8 cellular contexts compared by ENCODE assay signal in genomic region chr20:52190437-52191131, GRCh38. TPM values are rescaled to one million over a fixed set of nuclear protein-coding genes. Genes with fewer than 3 reads are reported as not detected.
A peak's percentile ranks its signal among the peaks of the same experiment; 100 is the strongest.
DNase-seq lines count a peak whose midpoint lies in the region; ATAC-seq and TF ChIP-seq lines count a peak whose summit lies in the region.

No MANE protein-coding gene starts in this region.

- TF ChIP-seq EP300 in neural cell (conservative IDR thresholded peaks at IDR 0.05; ENCODE audit: poor library complexity, severe bottlenecking), result no peak
- no peak for TF ChIP-seq EP300 in upper lobe of left lung (IDR thresholded peaks at IDR 0.05)

- H3K9ac ChIP-seq in fibroblast of lung (ENCODE audit: insufficient read depth, low read length), result peak overlapping the region; percentile 77
- H3K9ac ChIP-seq in neural cell (ENCODE audit: low read length), result peak overlapping the region; percentile 80

- no peak for TF ChIP-seq RAD21 in neural cell (conservative IDR thresholded peaks at IDR 0.05)

- TF ChIP-seq CTCF in fibroblast of lung (conservative IDR thresholded peaks at IDR 0.05 in 1 of 2, IDR thresholded peaks at IDR 0.05 in 1 of 2; ENCODE audit: low read depth in 1 of 2, low read length in 2 of 2), result no peak
- TF ChIP-seq CTCF in neural cell (IDR thresholded peaks at IDR 0.05; ENCODE audit: poor library complexity, severe bottlenecking), result no peak
- no peak for TF ChIP-seq CTCF in upper lobe of left lung (IDR thresholded peaks at IDR 0.05)

- H3K9me3 ChIP-seq in fibroblast of lung (ENCODE audit: control insufficient read depth, insufficient read depth, low read depth, low read length) (no peaks in the 10 kb centered on the region), neural cell (ENCODE audit: low read length) (no peaks in the 10 kb centered on the region), upper lobe of left lung (no peaks in the 10 kb centered on the region)

- ATAC-seq in HG02678 (IDR thresholded peaks at IDR 0.05; ENCODE audit: unreplicated experiment) (peak; percentile 42), upper lobe of left lung (ENCODE audit: low FRiP score in 2 of 2) (peak; percentile 57 to 63)

- no peaks in the 10 kb centered on the region for H3K4me1 ChIP-seq in fibroblast of lung (ENCODE audit: control insufficient read depth, extremely low read depth, insufficient read depth, low read length)
- peaks cover 12 to 21% (median 15%) of the 10 kb centered on the region in 4 donors for H3K4me1 ChIP-seq in upper lobe of left lung

- H2AFZ ChIP-seq in fibroblast of lung (ENCODE audit: low read length) (peak overlapping the region; percentile 94), neural cell (ENCODE audit: low read depth, low read length) (peak overlapping the region; percentile 77)

- DNase-seq in NCI-H446 (lab: John Stamatoyannopoulos, UW) (peak; percentile 17 to 24), NCI-H446 treated with DMSO at 0.1 percent for 48 hours (lab: John Stamatoyannopoulos, UW) (no peak), NCI-H226 (peak; percentile 9), fibroblast of lung (ENCODE audit: low read depth in 2 of 2) (peak; percentile 17 to 34), upper lobe of left lung (peak in 1 of 2 donors; percentile 33)
- DNase-seq in activated T-cell treated with anti-CD3 and anti-CD28 coated beads, Interleukin-2, amount 50 U/mL, for 1 hour, result peak; percentile 43

- H3K27ac ChIP-seq in fibroblast of lung (ENCODE audit: insufficient read depth, low read length) (peak overlapping the region; percentile 68), neural cell (ENCODE audit: low read length) (peak overlapping the region; percentile 68), upper lobe of left lung (peak overlapping the region; percentile 81 to 93 (median 85))

- H4K20me1 ChIP-seq in fibroblast of lung (ENCODE audit: control insufficient read depth, extremely low read depth, insufficient read depth, low read length), result no peaks in the 10 kb centered on the region
- H4K20me1 ChIP-seq in neural cell (ENCODE audit: insufficient read depth), result no peaks in the 10 kb centered on the region

- H3K4me3 ChIP-seq in fibroblast of lung (replicated peaks in 1 of 4; ENCODE audit: control extremely low read depth in 1 of 4, insufficient read depth in 1 of 4, low read depth in 3 of 4, low read length in 4 of 4) (peak overlapping the region; percentile 83 to 98 (median 95)), neural cell (ENCODE audit: low read length) (peak overlapping the region; percentile 78), upper lobe of left lung (peak overlapping the region; percentile 65 to 88 (median 79))

- H3K4me2 ChIP-seq in fibroblast of lung (ENCODE audit: extremely low read depth, insufficient read depth, low read length) (peak overlapping the region; percentile 93), neural cell (ENCODE audit: low read length) (peak overlapping the region; percentile 85)

- 13 to 16% methylated on average over 14 to 15 of the region's 15 CpGs for WGBS in upper lobe of left lung, 2 donors

- no peaks in the 10 kb centered on the region for H3F3A ChIP-seq in neural cell (ENCODE audit: insufficient read depth, low read length, poor library complexity, severe bottlenecking)

- H3K79me2 ChIP-seq in fibroblast of lung (ENCODE audit: control insufficient read depth, insufficient read depth, low read length) (peaks cover 5% of the 10 kb centered on the region), neural cell (replicated peaks; ENCODE audit: insufficient read depth, low read length) (peaks cover 18% of the 10 kb centered on the region)

- no peaks in the 10 kb centered on the region for H3K36me3 ChIP-seq in fibroblast of lung (ENCODE audit: control insufficient read depth, insufficient read depth, low read length)
- H3K36me3 ChIP-seq in neural cell (ENCODE audit: insufficient read depth, low read length), result no peaks in the 10 kb centered on the region
- peaks cover 0 to 13% (median 3%) of the 10 kb centered on the region in 4 donors for H3K36me3 ChIP-seq in upper lobe of left lung

- H3K27me3 ChIP-seq in fibroblast of lung (ENCODE audit: control insufficient read depth, insufficient read depth, low read length) (no peaks in the 10 kb centered on the region), neural cell (ENCODE audit: insufficient read depth, low read depth, low read length) (no peaks in the 10 kb centered on the region), upper lobe of left lung (no peaks in the 10 kb centered on the region)

- no peaks in the 10 kb centered on the region for H3K9me2 ChIP-seq in neural cell (ENCODE audit: insufficient read depth, low read length)

- TF ChIP-seq POLR2A in upper lobe of left lung (IDR thresholded peaks at IDR 0.05), result no peak

TF ChIP-seq in neural cell, 6 proteins besides CTCF, POLR2A, EP300 and RAD21:
- TF ChIP-seq POLR2AphosphoS5 (IDR thresholded peaks at IDR 0.05) (no peak), EZH2 (IDR thresholded peaks at IDR 0.05; ENCODE audit: borderline replicate concordance, insufficient read depth, low read length, poor library complexity, severe bottlenecking) (no peak), TAF1 (IDR thresholded peaks at IDR 0.05; ENCODE audit: low read depth) (no peak), SMC3 (conservative IDR thresholded peaks at IDR 0.05; ENCODE audit: poor library complexity) (no peak), MXI1 (conservative IDR thresholded peaks at IDR 0.05; ENCODE audit: poor library complexity, severe bottlenecking) (no peak), REST (IDR thresholded peaks at IDR 0.05; ENCODE audit: borderline replicate concordance) (no peak)
TF ChIP-seq in neural cell: peak in this region for 0.

RNA-seq across cellular contexts. Expression of gene ZFP64, which starts 1.0 kb away (rescaled TPM):
- total RNA-seq in fibroblast of lung (14.7 and 19.5 TPM in 2 replicates), upper lobe of left lung (10 to 100 TPM in 5 of 6 donors, 1 to 10 TPM in 1; 7.9 to 23.5 (median 12.5) TPM)
- polyA plus RNA-seq in fibroblast of lung (15.0 and 17.5 TPM in 2 replicates), neural cell (4.7 and 5.1 TPM in 2 replicates)
- polyA plus RNA-seq in fibroblast of lung (2012), result 11.3 and 12.0 TPM in 2 replicates
- polyA minus RNA-seq in fibroblast of lung (ENCODE audit: low replicate concordance) (34.9 and 56.8 TPM in 2 replicates), neural cell (16.1 and 19.5 TPM in 2 replicates)
